ENCODE assay signal across 3 cellular contexts in the genomic region with DNA sequence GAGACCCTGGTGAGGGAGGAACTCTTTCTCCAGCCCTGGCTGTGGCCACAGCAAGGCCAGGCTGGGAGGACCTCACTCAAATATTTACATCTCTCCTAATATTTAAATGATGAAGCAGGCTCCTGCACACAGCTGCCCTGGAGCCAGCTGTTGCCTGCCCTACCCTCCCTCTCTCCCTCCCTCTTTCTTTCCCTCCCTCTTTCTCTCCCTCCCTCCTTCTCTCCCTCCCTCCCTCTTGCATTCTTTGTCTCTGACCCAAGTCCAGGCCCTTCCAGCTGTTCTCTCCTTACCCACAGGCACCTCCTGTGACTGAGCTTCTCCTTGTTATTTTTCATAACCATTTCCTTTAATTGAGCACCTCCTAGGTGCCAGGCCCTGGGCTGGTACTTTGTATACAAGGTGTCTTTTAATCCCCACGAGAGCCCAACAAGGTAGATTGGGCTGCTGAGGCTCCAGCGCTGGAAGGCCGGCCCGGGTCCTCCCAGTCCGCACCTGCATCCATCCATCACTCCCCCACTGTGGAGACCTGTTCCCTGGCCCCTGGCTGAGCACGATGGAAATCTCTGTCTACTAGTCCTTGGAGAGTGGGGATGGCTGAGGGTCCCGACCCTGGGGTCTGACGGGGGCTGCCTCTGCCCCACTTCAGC.
TF ChIP-seq lines count a peak whose summit lies in the region.

No MANE protein-coding gene starts in this region.

TF ChIP-seq in SK-N-SH, 30 proteins besides CTCF, POLR2A, EP300 and RAD21 (continued from another document):
- TF ChIP-seq, protein P1, sequence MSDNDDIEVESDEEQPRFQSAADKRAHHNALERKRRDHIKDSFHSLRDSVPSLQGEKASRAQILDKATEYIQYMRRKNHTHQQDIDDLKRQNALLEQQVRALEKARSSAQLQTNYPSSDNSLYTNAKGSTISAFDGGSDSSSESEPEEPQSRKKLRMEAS (IDR thresholded peaks at IDR 0.05; ENCODE audit: low read depth): no peak
- TF ChIP-seq JUND (IDR thresholded peaks at IDR 0.05): no peak
- TF ChIP-seq TCF12 (IDR thresholded peaks at IDR 0.05): no peak
- TF ChIP-seq, protein P2, sequence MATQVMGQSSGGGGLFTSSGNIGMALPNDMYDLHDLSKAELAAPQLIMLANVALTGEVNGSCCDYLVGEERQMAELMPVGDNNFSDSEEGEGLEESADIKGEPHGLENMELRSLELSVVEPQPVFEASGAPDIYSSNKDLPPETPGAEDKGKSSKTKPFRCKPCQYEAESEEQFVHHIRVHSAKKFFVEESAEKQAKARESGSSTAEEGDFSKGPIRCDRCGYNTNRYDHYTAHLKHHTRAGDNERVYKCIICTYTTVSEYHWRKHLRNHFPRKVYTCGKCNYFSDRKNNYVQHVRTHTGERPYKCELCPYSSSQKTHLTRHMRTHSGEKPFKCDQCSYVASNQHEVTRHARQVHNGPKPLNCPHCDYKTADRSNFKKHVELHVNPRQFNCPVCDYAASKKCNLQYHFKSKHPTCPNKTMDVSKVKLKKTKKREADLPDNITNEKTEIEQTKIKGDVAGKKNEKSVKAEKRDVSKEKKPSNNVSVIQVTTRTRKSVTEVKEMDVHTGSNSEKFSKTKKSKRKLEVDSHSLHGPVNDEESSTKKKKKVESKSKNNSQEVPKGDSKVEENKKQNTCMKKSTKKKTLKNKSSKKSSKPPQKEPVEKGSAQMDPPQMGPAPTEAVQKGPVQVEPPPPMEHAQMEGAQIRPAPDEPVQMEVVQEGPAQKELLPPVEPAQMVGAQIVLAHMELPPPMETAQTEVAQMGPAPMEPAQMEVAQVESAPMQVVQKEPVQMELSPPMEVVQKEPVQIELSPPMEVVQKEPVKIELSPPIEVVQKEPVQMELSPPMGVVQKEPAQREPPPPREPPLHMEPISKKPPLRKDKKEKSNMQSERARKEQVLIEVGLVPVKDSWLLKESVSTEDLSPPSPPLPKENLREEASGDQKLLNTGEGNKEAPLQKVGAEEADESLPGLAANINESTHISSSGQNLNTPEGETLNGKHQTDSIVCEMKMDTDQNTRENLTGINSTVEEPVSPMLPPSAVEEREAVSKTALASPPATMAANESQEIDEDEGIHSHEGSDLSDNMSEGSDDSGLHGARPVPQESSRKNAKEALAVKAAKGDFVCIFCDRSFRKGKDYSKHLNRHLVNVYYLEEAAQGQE (IDR thresholded peaks at IDR 0.05; ENCODE audit: low read depth, low read length): no peak
- TF ChIP-seq, protein P3, sequence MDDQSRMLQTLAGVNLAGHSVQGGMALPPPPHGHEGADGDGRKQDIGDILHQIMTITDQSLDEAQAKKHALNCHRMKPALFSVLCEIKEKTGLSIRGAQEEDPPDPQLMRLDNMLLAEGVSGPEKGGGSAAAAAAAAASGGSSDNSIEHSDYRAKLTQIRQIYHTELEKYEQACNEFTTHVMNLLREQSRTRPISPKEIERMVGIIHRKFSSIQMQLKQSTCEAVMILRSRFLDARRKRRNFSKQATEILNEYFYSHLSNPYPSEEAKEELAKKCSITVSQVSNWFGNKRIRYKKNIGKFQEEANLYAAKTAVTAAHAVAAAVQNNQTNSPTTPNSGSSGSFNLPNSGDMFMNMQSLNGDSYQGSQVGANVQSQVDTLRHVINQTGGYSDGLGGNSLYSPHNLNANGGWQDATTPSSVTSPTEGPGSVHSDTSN (IDR thresholded peaks at IDR 0.05): no peak
- TF ChIP-seq RCOR1 (IDR thresholded peaks at IDR 0.05; ENCODE audit: low read length): no peak
- no peak for TF ChIP-seq NFIC (IDR thresholded peaks at IDR 0.05; ENCODE audit: borderline replicate concordance)
TF ChIP-seq in SK-N-SH: peak in this region for 0.

TF ChIP-seq in SK-N-SH treated with all-trans-retinoic acid at 6 μM for 48 hours, 23 proteins besides CTCF, POLR2A, EP300 and RAD21 (continued from another document):
- TF ChIP-seq, protein P4, sequence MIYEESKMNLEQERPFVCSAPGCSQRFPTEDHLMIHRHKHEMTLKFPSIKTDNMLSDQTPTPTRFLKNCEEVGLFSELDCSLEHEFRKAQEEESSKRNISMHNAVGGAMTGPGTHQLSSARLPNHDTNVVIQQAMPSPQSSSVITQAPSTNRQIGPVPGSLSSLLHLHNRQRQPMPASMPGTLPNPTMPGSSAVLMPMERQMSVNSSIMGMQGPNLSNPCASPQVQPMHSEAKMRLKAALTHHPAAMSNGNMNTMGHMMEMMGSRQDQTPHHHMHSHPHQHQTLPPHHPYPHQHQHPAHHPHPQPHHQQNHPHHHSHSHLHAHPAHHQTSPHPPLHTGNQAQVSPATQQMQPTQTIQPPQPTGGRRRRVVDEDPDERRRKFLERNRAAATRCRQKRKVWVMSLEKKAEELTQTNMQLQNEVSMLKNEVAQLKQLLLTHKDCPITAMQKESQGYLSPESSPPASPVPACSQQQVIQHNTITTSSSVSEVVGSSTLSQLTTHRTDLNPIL (CRISPR knock-in tag; IDR thresholded peaks at IDR 0.05; ENCODE audit: low read depth): no peak
- TF ChIP-seq ARNTL (CRISPR knock-in tag; IDR thresholded peaks at IDR 0.05; ENCODE audit: borderline replicate concordance, low read depth) (no peak), TCF4 (CRISPR knock-in tag; IDR thresholded peaks at IDR 0.05; ENCODE audit: borderline replicate concordance) (no peak), SNAI2 (CRISPR knock-in tag; IDR thresholded peaks at IDR 0.05) (no peak), ZFP30 (CRISPR knock-in tag; IDR thresholded peaks at IDR 0.05) (no peak), ZFP3 (CRISPR knock-in tag; IDR thresholded peaks at IDR 0.05) (no peak), ISL1 (CRISPR knock-in tag; IDR thresholded peaks at IDR 0.05) (no peak), BACH2 (CRISPR knock-in tag; IDR thresholded peaks at IDR 0.05; ENCODE audit: borderline replicate concordance) (no peak), ZNF565 (CRISPR knock-in tag; conservative IDR thresholded peaks at IDR 0.05; ENCODE audit: low read depth) (no peak), CSDC2 (CRISPR knock-in tag; IDR thresholded peaks at IDR 0.05) (no peak), RARB (CRISPR knock-in tag; IDR thresholded peaks at IDR 0.05) (no peak)
- TF ChIP-seq, protein P5, sequence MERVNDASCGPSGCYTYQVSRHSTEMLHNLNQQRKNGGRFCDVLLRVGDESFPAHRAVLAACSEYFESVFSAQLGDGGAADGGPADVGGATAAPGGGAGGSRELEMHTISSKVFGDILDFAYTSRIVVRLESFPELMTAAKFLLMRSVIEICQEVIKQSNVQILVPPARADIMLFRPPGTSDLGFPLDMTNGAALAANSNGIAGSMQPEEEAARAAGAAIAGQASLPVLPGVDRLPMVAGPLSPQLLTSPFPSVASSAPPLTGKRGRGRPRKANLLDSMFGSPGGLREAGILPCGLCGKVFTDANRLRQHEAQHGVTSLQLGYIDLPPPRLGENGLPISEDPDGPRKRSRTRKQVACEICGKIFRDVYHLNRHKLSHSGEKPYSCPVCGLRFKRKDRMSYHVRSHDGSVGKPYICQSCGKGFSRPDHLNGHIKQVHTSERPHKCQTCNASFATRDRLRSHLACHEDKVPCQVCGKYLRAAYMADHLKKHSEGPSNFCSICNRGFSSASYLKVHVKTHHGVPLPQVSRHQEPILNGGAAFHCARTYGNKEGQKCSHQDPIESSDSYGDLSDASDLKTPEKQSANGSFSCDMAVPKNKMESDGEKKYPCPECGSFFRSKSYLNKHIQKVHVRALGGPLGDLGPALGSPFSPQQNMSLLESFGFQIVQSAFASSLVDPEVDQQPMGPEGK (CRISPR knock-in tag; IDR thresholded peaks at IDR 0.05; ENCODE audit: borderline replicate concordance): no peak
- TF ChIP-seq, protein P6, sequence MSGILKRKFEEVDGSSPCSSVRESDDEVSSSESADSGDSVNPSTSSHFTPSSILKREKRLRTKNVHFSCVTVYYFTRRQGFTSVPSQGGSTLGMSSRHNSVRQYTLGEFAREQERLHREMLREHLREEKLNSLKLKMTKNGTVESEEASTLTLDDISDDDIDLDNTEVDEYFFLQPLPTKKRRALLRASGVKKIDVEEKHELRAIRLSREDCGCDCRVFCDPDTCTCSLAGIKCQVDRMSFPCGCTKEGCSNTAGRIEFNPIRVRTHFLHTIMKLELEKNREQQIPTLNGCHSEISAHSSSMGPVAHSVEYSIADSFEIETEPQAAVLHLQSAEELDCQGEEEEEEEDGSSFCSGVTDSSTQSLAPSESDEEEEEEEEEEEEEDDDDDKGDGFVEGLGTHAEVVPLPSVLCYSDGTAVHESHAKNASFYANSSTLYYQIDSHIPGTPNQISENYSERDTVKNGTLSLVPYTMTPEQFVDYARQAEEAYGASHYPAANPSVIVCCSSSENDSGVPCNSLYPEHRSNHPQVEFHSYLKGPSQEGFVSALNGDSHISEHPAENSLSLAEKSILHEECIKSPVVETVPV (CRISPR knock-in tag; IDR thresholded peaks at IDR 0.05): no peak

TF ChIP-seq in WTC11, 78 proteins besides CTCF, POLR2A, EP300 and RAD21 (continued from another document and continues in another):
- TF ChIP-seq, protein P7, sequence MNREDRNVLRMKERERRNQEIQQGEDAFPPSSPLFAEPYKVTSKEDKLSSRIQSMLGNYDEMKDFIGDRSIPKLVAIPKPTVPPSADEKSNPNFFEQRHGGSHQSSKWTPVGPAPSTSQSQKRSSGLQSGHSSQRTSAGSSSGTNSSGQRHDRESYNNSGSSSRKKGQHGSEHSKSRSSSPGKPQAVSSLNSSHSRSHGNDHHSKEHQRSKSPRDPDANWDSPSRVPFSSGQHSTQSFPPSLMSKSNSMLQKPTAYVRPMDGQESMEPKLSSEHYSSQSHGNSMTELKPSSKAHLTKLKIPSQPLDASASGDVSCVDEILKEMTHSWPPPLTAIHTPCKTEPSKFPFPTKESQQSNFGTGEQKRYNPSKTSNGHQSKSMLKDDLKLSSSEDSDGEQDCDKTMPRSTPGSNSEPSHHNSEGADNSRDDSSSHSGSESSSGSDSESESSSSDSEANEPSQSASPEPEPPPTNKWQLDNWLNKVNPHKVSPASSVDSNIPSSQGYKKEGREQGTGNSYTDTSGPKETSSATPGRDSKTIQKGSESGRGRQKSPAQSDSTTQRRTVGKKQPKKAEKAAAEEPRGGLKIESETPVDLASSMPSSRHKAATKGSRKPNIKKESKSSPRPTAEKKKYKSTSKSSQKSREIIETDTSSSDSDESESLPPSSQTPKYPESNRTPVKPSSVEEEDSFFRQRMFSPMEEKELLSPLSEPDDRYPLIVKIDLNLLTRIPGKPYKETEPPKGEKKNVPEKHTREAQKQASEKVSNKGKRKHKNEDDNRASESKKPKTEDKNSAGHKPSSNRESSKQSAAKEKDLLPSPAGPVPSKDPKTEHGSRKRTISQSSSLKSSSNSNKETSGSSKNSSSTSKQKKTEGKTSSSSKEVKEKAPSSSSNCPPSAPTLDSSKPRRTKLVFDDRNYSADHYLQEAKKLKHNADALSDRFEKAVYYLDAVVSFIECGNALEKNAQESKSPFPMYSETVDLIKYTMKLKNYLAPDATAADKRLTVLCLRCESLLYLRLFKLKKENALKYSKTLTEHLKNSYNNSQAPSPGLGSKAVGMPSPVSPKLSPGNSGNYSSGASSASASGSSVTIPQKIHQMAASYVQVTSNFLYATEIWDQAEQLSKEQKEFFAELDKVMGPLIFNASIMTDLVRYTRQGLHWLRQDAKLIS (CRISPR knock-in tag; IDR thresholded peaks at IDR 0.05; ENCODE audit: borderline replicate concordance): no peak
- no peak for TF ChIP-seq FOXP1 (CRISPR knock-in tag; IDR thresholded peaks at IDR 0.05; ENCODE audit: borderline replicate concordance)
- TF ChIP-seq NFE2L1 (CRISPR knock-in tag; IDR thresholded peaks at IDR 0.05): no peak
- TF ChIP-seq NFYB (CRISPR knock-in tag; conservative IDR thresholded peaks at IDR 0.05; ENCODE audit: low read depth): no peak
- TF ChIP-seq, protein P8, sequence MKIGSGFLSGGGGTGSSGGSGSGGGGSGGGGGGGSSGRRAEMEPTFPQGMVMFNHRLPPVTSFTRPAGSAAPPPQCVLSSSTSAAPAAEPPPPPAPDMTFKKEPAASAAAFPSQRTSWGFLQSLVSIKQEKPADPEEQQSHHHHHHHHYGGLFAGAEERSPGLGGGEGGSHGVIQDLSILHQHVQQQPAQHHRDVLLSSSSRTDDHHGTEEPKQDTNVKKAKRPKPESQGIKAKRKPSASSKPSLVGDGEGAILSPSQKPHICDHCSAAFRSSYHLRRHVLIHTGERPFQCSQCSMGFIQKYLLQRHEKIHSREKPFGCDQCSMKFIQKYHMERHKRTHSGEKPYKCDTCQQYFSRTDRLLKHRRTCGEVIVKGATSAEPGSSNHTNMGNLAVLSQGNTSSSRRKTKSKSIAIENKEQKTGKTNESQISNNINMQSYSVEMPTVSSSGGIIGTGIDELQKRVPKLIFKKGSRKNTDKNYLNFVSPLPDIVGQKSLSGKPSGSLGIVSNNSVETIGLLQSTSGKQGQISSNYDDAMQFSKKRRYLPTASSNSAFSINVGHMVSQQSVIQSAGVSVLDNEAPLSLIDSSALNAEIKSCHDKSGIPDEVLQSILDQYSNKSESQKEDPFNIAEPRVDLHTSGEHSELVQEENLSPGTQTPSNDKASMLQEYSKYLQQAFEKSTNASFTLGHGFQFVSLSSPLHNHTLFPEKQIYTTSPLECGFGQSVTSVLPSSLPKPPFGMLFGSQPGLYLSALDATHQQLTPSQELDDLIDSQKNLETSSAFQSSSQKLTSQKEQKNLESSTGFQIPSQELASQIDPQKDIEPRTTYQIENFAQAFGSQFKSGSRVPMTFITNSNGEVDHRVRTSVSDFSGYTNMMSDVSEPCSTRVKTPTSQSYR (CRISPR knock-in tag; IDR thresholded peaks at IDR 0.05): no peak
- TF ChIP-seq SMAD3 (CRISPR knock-in tag; IDR thresholded peaks at IDR 0.05; ENCODE audit: borderline replicate concordance): no peak
- TF ChIP-seq, protein P9, sequence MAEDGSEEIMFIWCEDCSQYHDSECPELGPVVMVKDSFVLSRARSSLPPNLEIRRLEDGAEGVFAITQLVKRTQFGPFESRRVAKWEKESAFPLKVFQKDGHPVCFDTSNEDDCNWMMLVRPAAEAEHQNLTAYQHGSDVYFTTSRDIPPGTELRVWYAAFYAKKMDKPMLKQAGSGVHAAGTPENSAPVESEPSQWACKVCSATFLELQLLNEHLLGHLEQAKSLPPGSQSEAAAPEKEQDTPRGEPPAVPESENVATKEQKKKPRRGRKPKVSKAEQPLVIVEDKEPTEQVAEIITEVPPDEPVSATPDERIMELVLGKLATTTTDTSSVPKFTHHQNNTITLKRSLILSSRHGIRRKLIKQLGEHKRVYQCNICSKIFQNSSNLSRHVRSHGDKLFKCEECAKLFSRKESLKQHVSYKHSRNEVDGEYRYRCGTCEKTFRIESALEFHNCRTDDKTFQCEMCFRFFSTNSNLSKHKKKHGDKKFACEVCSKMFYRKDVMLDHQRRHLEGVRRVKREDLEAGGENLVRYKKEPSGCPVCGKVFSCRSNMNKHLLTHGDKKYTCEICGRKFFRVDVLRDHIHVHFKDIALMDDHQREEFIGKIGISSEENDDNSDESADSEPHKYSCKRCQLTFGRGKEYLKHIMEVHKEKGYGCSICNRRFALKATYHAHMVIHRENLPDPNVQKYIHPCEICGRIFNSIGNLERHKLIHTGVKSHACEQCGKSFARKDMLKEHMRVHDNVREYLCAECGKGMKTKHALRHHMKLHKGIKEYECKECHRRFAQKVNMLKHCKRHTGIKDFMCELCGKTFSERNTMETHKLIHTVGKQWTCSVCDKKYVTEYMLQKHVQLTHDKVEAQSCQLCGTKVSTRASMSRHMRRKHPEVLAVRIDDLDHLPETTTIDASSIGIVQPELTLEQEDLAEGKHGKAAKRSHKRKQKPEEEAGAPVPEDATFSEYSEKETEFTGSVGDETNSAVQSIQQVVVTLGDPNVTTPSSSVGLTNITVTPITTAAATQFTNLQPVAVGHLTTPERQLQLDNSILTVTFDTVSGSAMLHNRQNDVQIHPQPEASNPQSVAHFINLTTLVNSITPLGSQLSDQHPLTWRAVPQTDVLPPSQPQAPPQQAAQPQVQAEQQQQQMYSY (CRISPR knock-in tag; IDR thresholded peaks at IDR 0.05): no peak
- TF ChIP-seq, protein P10, sequence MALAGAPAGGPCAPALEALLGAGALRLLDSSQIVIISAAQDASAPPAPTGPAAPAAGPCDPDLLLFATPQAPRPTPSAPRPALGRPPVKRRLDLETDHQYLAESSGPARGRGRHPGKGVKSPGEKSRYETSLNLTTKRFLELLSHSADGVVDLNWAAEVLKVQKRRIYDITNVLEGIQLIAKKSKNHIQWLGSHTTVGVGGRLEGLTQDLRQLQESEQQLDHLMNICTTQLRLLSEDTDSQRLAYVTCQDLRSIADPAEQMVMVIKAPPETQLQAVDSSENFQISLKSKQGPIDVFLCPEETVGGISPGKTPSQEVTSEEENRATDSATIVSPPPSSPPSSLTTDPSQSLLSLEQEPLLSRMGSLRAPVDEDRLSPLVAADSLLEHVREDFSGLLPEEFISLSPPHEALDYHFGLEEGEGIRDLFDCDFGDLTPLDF (CRISPR knock-in tag; IDR thresholded peaks at IDR 0.05): no peak
- TF ChIP-seq NR2C2 (CRISPR knock-in tag; IDR thresholded peaks at IDR 0.05): no peak
